ENCODE assay signal across 10 cellular contexts in genomic region chr11:119306373-119306890, GRCh38. TPM values are rescaled to one million over a fixed set of nuclear protein-coding genes. Genes with fewer than 3 reads are reported as not detected.
DNase-seq lines count a peak whose midpoint lies in the region; ATAC-seq and TF ChIP-seq lines count a peak whose summit lies in the region.
"Had no signal": no experiment of that assay in that cellular context is flagged by ENCODE, and none has a peak within 500 bp of the region (broad histone marks: within the 10 kb centered on the region; RNA-seq: fewer than 3 reads in every experiment).

No MANE protein-coding gene starts in this region.

- H3K27ac ChIP-seq in duodenal mucosa (ENCODE audit: low read depth, low read length) (peak overlapping the region; percentile 35), ovary (peak overlapping the region; percentile 9 to 72)

- H3K9ac ChIP-seq in duodenal mucosa (ENCODE audit: low read depth in 1 of 2, low read length in 2 of 2), result no peak overlapping the region

- no peak for TF ChIP-seq CTCF in ovary (IDR thresholded peaks at IDR 0.05)

- no peaks in the 10 kb centered on the region for H3K9me3 ChIP-seq in duodenal mucosa (ENCODE audit: control insufficient read depth in 1 of 2, low read length in 2 of 2)
- H3K9me3 ChIP-seq in ovary, result no peaks in the 10 kb centered on the region

- ATAC-seq in GM21390 (IDR thresholded peaks at IDR 0.05; ENCODE audit: unreplicated experiment) (no peak), HG03045 (IDR thresholded peaks at IDR 0.05; ENCODE audit: unreplicated experiment) (no peak)

- WGBS in ovary, 3 donors, result 17 to 37% (median 31%) methylated on average over 5 of the region's 5 CpGs

- DNase-seq in ELR (ENCODE audit: low read depth) (peak; percentile 20), UCSD-AML1 (lab: John Stamatoyannopoulos, UW; ENCODE audit: unreplicated experiment) (peak; percentile 47), ovary (peak; percentile 39 to 61 (median 55)), posterior cingulate gyrus (no peak), NCI-H1105 treated with DMSO at 0.1 percent for 48 hours (lab: John Stamatoyannopoulos, UW) (no peak)
- DNase-seq: NCI-H510A treated with DMSO at 0.1 percent for 48 hours had no signal

- no peak overlapping the region for H3K4me3 ChIP-seq in duodenal mucosa (ENCODE audit: low read depth in 1 of 2, low read length in 2 of 2)
- H3K4me3 ChIP-seq in ovary, result no peak overlapping the region
- H3K4me3 ChIP-seq: lung had no signal

- H3K4me1 ChIP-seq in duodenal mucosa (ENCODE audit: control insufficient read depth in 1 of 2, insufficient read depth in 2 of 2, low read length in 2 of 2), result no peaks in the 10 kb centered on the region
- peaks cover 12% of the 10 kb centered on the region for H3K4me1 ChIP-seq in ovary (ENCODE audit: insufficient read depth)

- intact Hi-C loops in ovary (cut with DNase I) (no loop called here), posterior cingulate gyrus (cut with DNase I) (no loop called here)

- H3K36me3 ChIP-seq in duodenal mucosa (ENCODE audit: control insufficient read depth in 1 of 2, insufficient read depth in 2 of 2, low read length in 2 of 2) (peaks cover 22 to 31% of the 10 kb centered on the region in 2 donors), ovary (no peaks in the 10 kb centered on the region)

- TF ChIP-seq POLR2A in ovary (IDR thresholded peaks at IDR 0.05), result no peak

- H3K27me3 ChIP-seq in duodenal mucosa (ENCODE audit: control insufficient read depth in 1 of 2, insufficient read depth in 2 of 2, low read length in 2 of 2) (no peaks in the 10 kb centered on the region), ovary (no peaks in the 10 kb centered on the region)

- no peak for TF ChIP-seq EP300 in ovary (IDR thresholded peaks at IDR 0.05)

RNA-seq across cellular contexts. Expression of gene MCAM, which starts 10.5 kb away (rescaled TPM):
- 100 to 1,000 TPM in 2 of 7 donors, 10 to 100 TPM in 5; 34.6 to 121 (median 45.7) TPM for total RNA-seq in ovary
- polyA plus RNA-seq in ovary, result 100 to 1,000 TPM in 1 of 2 donors, 10 to 100 TPM in 1; 89.9 to 119 TPM

RNA-seq across cellular contexts. Expression of gene RNF26, which starts 27.9 kb away (rescaled TPM):
- total RNA-seq in ovary, result 10 to 100 TPM in 6 of 7 donors, 1 to 10 TPM in 1; 7.0 to 25.8 (median 22.0) TPM
- polyA plus RNA-seq in ovary, result 10 to 100 TPM; 14.9 to 18.1 TPM

RNA-seq across cellular contexts. Expression of gene C1QTNF5, which starts 34.3 kb away (rescaled TPM):
- total RNA-seq in ovary, result 10 to 100 TPM in 4 of 7 donors, 1 to 10 TPM in 3; 4.4 to 25.7 (median 10.8) TPM
- 10 to 100 TPM in 1 of 2 donors, 1 to 10 TPM in 1; 5.7 to 17.2 TPM for polyA plus RNA-seq in ovary

RNA-seq across cellular contexts. Expression of gene MFRP, which starts 40.1 kb away (rescaled TPM):
- total RNA-seq in ovary, result under 1 TPM in 1 of 7 donors, not detected in 6; 0.11 TPM
- polyA plus RNA-seq in ovary, result not detected
- total RNA-seq: lung had no signal
- polyA plus RNA-seq: lung had no signal

Comparison
In these comparisons a context has a peak if more than half of its experiments do, and no peak if none do; other contexts are left out.
1. DNase-seq: peak in ELR (single experiment), UCSD-AML1 (single experiment) and ovary (5 of 5); none in posterior cingulate gyrus (0 of 10) and NCI-H1105 treated with DMSO at 0.1 percent for 48 hours (single experiment).